15 cellular contexts compared by ENCODE assay signal in the genomic region with DNA sequence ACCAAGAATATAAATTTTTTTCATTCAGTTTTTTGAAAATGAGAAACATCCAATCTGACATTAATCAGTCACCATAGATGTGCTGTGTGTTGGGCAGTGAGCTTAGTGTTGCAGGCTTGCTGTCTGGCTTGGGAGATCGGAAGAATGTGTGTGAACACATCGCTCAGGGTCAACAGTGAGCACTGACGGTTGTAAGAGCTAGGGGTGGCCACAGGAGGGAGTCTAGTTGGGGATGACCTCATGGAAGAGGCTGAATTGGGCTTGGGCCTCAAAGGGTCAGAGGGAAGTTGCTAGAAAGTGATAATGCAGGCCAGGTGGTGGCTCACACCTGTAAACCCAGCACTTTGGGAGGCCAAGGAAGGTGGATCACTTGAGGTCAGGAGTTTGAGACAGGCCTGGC.
DNase-seq lines count a peak whose midpoint lies in the region; ATAC-seq and TF ChIP-seq lines count a peak whose summit lies in the region.
"Had no signal": no experiment of that assay in that cellular context is flagged by ENCODE, and none has a peak within 500 bp of the region (broad histone marks: within the 10 kb centered on the region; RNA-seq: fewer than 3 reads in every experiment).

No MANE protein-coding gene starts in this region.

- no peaks in the 10 kb centered on the region for H3K23me2 ChIP-seq in H9 (ENCODE audit: insufficient read length, low read depth, low read length, poor library complexity, severe bottlenecking)

- H3K79me2 ChIP-seq in H9 (ENCODE audit: insufficient read depth, low read length) = no peaks in the 10 kb centered on the region

- no peak overlapping the region for H2BK5ac ChIP-seq in H9 (ENCODE audit: insufficient read length, low read length)

- H2AFZ ChIP-seq in H9 (ENCODE audit: low read length) = no peak overlapping the region

- no peak overlapping the region for H2BK12ac ChIP-seq in H9 (ENCODE audit: insufficient read length, low read depth, low read length)

- no peak overlapping the region for H3K4me3 ChIP-seq in fibroblast of villous mesenchyme (ENCODE audit: low read depth, low read length)
- H3K4me3 ChIP-seq: body of pancreas had no signal

- DNase-seq in D341Med (ENCODE audit: low spot score) (peak; percentile 33), H9 (peak; percentile 52), RKO (ENCODE audit: low spot score) (peak; percentile 21), fibroblast of villous mesenchyme (ENCODE audit: low read depth) (no peak), activated gamma-delta T cell treated with Interleukin-2 at 50 U/mL for 16 hours (no peak), putamen (ENCODE audit: low spot score) (no peak), RWPE1 (ENCODE audit: low spot score) (no peak)
- DNase-seq: activated CD4-positive, alpha-beta T cell treated with anti-CD3 and anti-CD28 coated beads for 4 hours; body of pancreas; NCI-H446; stimulated activated CD4-positive, alpha-beta T cell treated with anti-CD3 and anti-CD28 coated beads, Interleukin-4, amount 100 ng/mL, for 4 hours had no signal

- no peak overlapping the region for H4K5ac ChIP-seq in H9 (ENCODE audit: insufficient read length, low read depth, low read length)

- no peak overlapping the region for H3K14ac ChIP-seq in H9 (ENCODE audit: insufficient read depth, low read length)

- H2BK120ac ChIP-seq in H9 (ENCODE audit: low read depth, low read length, poor library complexity, severe bottlenecking) = no peak overlapping the region

- H3K9me3 Mint-ChIP-seq in H9 = no peaks in the 10 kb centered on the region
- H3K9me3 Mint-ChIP-seq: stimulated activated naive CD8-positive, alpha-beta T cell treated with anti-CD3 and anti-CD28 coated beads, Interleukin-15, Interleukin-2, amounts not matched to agents 100 ng/mL and 50 ng/mL, for 24 hours had no signal

- H3K9ac ChIP-seq in H9 (ENCODE audit: extremely low read depth, insufficient read length, low read length) = no peak overlapping the region

- no peak overlapping the region for H3K4me2 ChIP-seq in H9 (ENCODE audit: insufficient read depth, insufficient read length, low read length)

- no peak overlapping the region for H3K4me3 Mint-ChIP-seq in H9
- H3K4me3 Mint-ChIP-seq: activated T-helper 17 cell treated with anti-CD3 and anti-CD28 coated beads, Interleukin-2, amount 50 U/mL, for 72 hours; CD14-positive monocyte; stimulated activated naive CD8-positive, alpha-beta T cell treated with anti-CD3 and anti-CD28 coated beads, Interleukin-15, Interleukin-2, amounts not matched to agents 100 ng/mL and 50 ng/mL, for 24 hours had no signal

- no peak overlapping the region for H4K91ac ChIP-seq in H9 (ENCODE audit: insufficient read length, low read depth, low read length)

- H3K79me1 ChIP-seq in H9 (ENCODE audit: insufficient read depth, low read depth, low read length, poor library complexity, severe bottlenecking) = no peaks in the 10 kb centered on the region

- no peak overlapping the region for H3K56ac ChIP-seq in H9 (ENCODE audit: insufficient read length, low read depth, low read length)

- no peak overlapping the region for H2AK5ac ChIP-seq in H9 (ENCODE audit: insufficient read length, low read length)

- POLR2A ChIA-PET in RWPE1 (lab: Yijun Ruan, JAX; ENCODE audit: low non-redundant PET) = no interaction called here

- no CpG with 5 or more reads among the region's 3 CpGs for WGBS in H9 (ENCODE audit: extremely low coverage, insufficient read length, low lambda C conversion rate)

- no peak for ATAC-seq in GM21390 (IDR thresholded peaks at IDR 0.05; ENCODE audit: unreplicated experiment)
- ATAC-seq: activated T-helper 17 cell treated with anti-CD3 and anti-CD28 coated beads, Interleukin-2, amount 50 U/mL, for 72 hours; body of pancreas had no signal

- no peaks in the 10 kb centered on the region; the same call in 1 of the 2 replicates for H3K4me1 ChIP-seq in H9 (ENCODE audit: insufficient read depth, low read length)
- H3K4me1 ChIP-seq: body of pancreas had no signal

- H2BK15ac ChIP-seq in H9 (ENCODE audit: low read depth, low read length) = no peak overlapping the region

- H3T11ph ChIP-seq in H9 (ENCODE audit: low read length) = no peak overlapping the region

- peak; percentile 60; the same call in 2 of the 3 replicates for TF ChIP-seq CTCF in H9 (conservative IDR thresholded peaks at IDR 0.05)
- TF ChIP-seq CTCF in fibroblast of villous mesenchyme (IDR thresholded peaks at IDR 0.05; ENCODE audit: insufficient read depth, low read depth, low read length) = peak; percentile 25
- no peak for TF ChIP-seq CTCF in RWPE1 (conservative IDR thresholded peaks at IDR 0.05; ENCODE audit: low read depth)

- H3K27ac Mint-ChIP-seq in H9 = no peak overlapping the region
- H3K27ac Mint-ChIP-seq: activated T-helper 17 cell treated with anti-CD3 and anti-CD28 coated beads, Interleukin-2, amount 50 U/mL, for 72 hours; CD14-positive monocyte; stimulated activated naive CD8-positive, alpha-beta T cell treated with anti-CD3 and anti-CD28 coated beads, Interleukin-15, Interleukin-2, amounts not matched to agents 100 ng/mL and 50 ng/mL, for 24 hours had no signal

- no peak overlapping the region for H3K18ac ChIP-seq in H9 (ENCODE audit: insufficient read length, low read depth, low read length)

- no peak overlapping the region for H2BK20ac ChIP-seq in H9 (ENCODE audit: low read depth, low read length, poor library complexity, severe bottlenecking)

- H4K8ac ChIP-seq in H9 (replicated peaks; ENCODE audit: insufficient read length, low read depth, low read length) = no peak overlapping the region

- H3K23ac ChIP-seq in H9 (ENCODE audit: insufficient read length, low read depth, low read length) = no peak overlapping the region

- CTCF ChIA-PET in RWPE1 (lab: Yijun Ruan, JAX) = no interaction called here

- H4K20me1 ChIP-seq in H9 (ENCODE audit: control insufficient read depth, insufficient read depth, insufficient read length) = no peaks in the 10 kb centered on the region

- no peaks in the 10 kb centered on the region for H3K27me3 ChIP-seq in H9 (ENCODE audit: insufficient read depth, low read length)
- H3K27me3 ChIP-seq: body of pancreas had no signal

- no peaks in the 10 kb centered on the region for H3K27me3 Mint-ChIP-seq in H9 (ENCODE audit: low read depth)
- H3K27me3 Mint-ChIP-seq: stimulated activated naive CD8-positive, alpha-beta T cell treated with anti-CD3 and anti-CD28 coated beads, Interleukin-15, Interleukin-2, amounts not matched to agents 100 ng/mL and 50 ng/mL, for 24 hours had no signal

- no peak overlapping the region for H3K4ac ChIP-seq in H9 (ENCODE audit: low read depth, low read length)

- no peaks in the 10 kb centered on the region for H3K36me3 Mint-ChIP-seq in H9 (ENCODE audit: insufficient read depth in 1 of 3, low read depth in 3 of 3)
- H3K36me3 Mint-ChIP-seq: CD14-positive monocyte had no signal

- no peak overlapping the region for H3K27ac ChIP-seq in H9 (ENCODE audit: insufficient read length, low read depth, low read length)
- no peak overlapping the region for H3K27ac ChIP-seq in RWPE1
- H3K27ac ChIP-seq: body of pancreas had no signal

- peaks cover 19 to 20% of the 10 kb centered on the region in 2 experiments for H3K4me1 Mint-ChIP-seq in H9
- H3K4me1 Mint-ChIP-seq: activated T-helper 17 cell treated with anti-CD3 and anti-CD28 coated beads, Interleukin-2, amount 50 U/mL, for 72 hours; CD14-positive monocyte had no signal

- no peaks in the 10 kb centered on the region for H3K9me3 ChIP-seq in H9 (ENCODE audit: control insufficient read depth, low read depth, low read length)
- H3K9me3 ChIP-seq: body of pancreas had no signal

Comparison
In these comparisons a context has a peak if more than half of its experiments do, and no peak if none do; other contexts are left out.
1. DNase-seq: peak in D341Med (single experiment), H9 (single experiment) and RKO (single experiment); none in fibroblast of villous mesenchyme (single experiment), activated gamma-delta T cell treated with Interleukin-2 at 50 U/mL for 16 hours (single experiment), putamen (single experiment) and RWPE1 (single experiment).